In genomic region chr10:74151879-74152722, GRCh38 we compare ENCODE assay signal across 8 cellular contexts. TPM values are rescaled to one million over a fixed set of nuclear protein-coding genes. Genes with fewer than 3 reads are reported as not detected.
A peak's percentile ranks its signal among the peaks of the same experiment; 100 is the strongest.
DNase-seq lines count a peak whose midpoint lies in the region; ATAC-seq, FAIRE-seq and TF ChIP-seq lines count a peak whose summit lies in the region.

No MANE protein-coding gene starts in this region.

- no peak for FAIRE-seq in GM12878 (lab: Jason Lieb, UNC)

- CTCF ChIA-PET in GM12878 (lab: Yijun Ruan, JAX): interaction anchor here (0.9 to 6.4 kb wide), 9 partner anchors 14 to 1083 kb away, joined by 3 to 51 read pairs (median 16); partner anchors contain the start of gene COMTD1

- H3K27me3 ChIP-seq in right atrium auricular region (no peaks in the 10 kb centered on the region), GM12878 (replicated peaks in 1 of 2; ENCODE audit: control insufficient read depth in 2 of 2, insufficient read depth in 2 of 2, low read length in 1 of 2) (no peaks in the 10 kb centered on the region), lower lobe of right lung (ENCODE audit: low read depth) (no peaks in the 10 kb centered on the region), vagina (no peaks in the 10 kb centered on the region)

- in situ Hi-C loops in GM12878 (cut with MboI): no loop called here

- H3K27ac ChIP-seq in right atrium auricular region (peak overlapping the region; percentile 85 to 90), GM12878 (ENCODE audit: control insufficient read depth, insufficient read depth) (peak overlapping the region; percentile 99), lower lobe of right lung (peak overlapping the region; percentile 93), vagina (peak overlapping the region; percentile 82)

- H2AFZ ChIP-seq in GM12878 (ENCODE audit: control insufficient read depth, low read depth, low read length): peak overlapping the region; percentile 93

- no peaks in the 10 kb centered on the region for H3K9me3 ChIP-seq in right atrium auricular region
- no peaks in the 10 kb centered on the region for H3K9me3 ChIP-seq in GM12878 (replicated peaks; ENCODE audit: control insufficient read depth, insufficient read depth, low read length)
- no peaks in the 10 kb centered on the region for H3K9me3 ChIP-seq in lower lobe of right lung
- H3K9me3 ChIP-seq in vagina: no peaks in the 10 kb centered on the region

- H3K4me3 ChIP-seq in right atrium auricular region (peak overlapping the region; percentile 71 to 84), GM12878 (peak overlapping the region; percentile 97), lower lobe of right lung (peak overlapping the region; percentile 86), vagina (peak overlapping the region; percentile 68 to 88)

- peaks cover 0 to 43% of the 10 kb centered on the region in 2 donors for H3K4me1 ChIP-seq in right atrium auricular region
- peaks cover 18% of the 10 kb centered on the region for H3K4me1 ChIP-seq in GM12878 (ENCODE audit: control insufficient read depth, insufficient read depth, low read length)
- H3K4me1 ChIP-seq in lower lobe of right lung: peaks cover 48% of the 10 kb centered on the region
- peaks cover 48% of the 10 kb centered on the region for H3K4me1 ChIP-seq in vagina

- BruUV-seq in GM12878 (replicated peaks; lab: Mats Ljungman, UMichigan): no TSS peak

- RAD21 ChIA-PET in GM12878 (lab: Charles Lee; ENCODE audit: unreplicated experiment): interaction anchor here (1.0 to 6.4 kb wide), 8 partner anchors 14 to 92 kb away, joined by 3 to 58 read pairs (median 6); no protein-coding TSS in a partner anchor

- 12% methylated on average over 5 of the region's 5 CpGs for WGBS in GM12878 (ENCODE audit: insufficient coverage, insufficient replicate concordance, low lambda C conversion rate, missing lambda C conversion rate)

- no peak for TF ChIP-seq EP300 in GM12878 (IDR thresholded peaks at IDR 0.05; ENCODE audit: borderline replicate concordance in 1 of 2, control insufficient read depth in 1 of 2, low read depth in 2 of 2, low read length in 2 of 2)

- SMC1A ChIA-PET in GM12878 (lab: Charles Lee; ENCODE audit: uncharacterized antibody, unreplicated experiment): interaction anchor here (1.1 to 6.6 kb wide), 9 partner anchors 15 to 83 kb away, joined by 3 to 78 read pairs (median 9); no protein-coding TSS in a partner anchor

- peak overlapping the region; percentile 84 for H3K4me2 ChIP-seq in GM12878 (ENCODE audit: control insufficient read depth, insufficient read depth)

- DNase-seq in right atrium auricular region (ENCODE audit: low spot score): no peak
- no peak for DNase-seq in Right ventricle myocardium inferior (ENCODE audit: missing footprints)
- no peak for DNase-seq in GM12878 (ENCODE audit: low read depth, low spot score)
- no peak for DNase-seq in lower lobe of right lung
- DNase-seq in vagina (ENCODE audit: extremely low spot score in 2 of 2): no peak
- no peak for DNase-seq in COLO668 (lab: John Stamatoyannopoulos, UW; ENCODE audit: unreplicated experiment)
- no peak for DNase-seq in NCI-H510A treated with DMSO at 0.1 percent for 48 hours (lab: John Stamatoyannopoulos, UW)
- no peak for DNase-seq in activated T-cell treated with anti-CD3 and anti-CD28 coated beads for 4 hours

- H3K79me2 ChIP-seq in GM12878 (ENCODE audit: control insufficient read depth, insufficient read depth, low read length): peaks cover 86% of the 10 kb centered on the region

- TF ChIP-seq RAD21 in GM12878 (IDR thresholded peaks at IDR 0.05; ENCODE audit: insufficient read depth, low read depth, low read length): no peak

- peak overlapping the region; percentile 96 for H3K9ac ChIP-seq in GM12878 (ENCODE audit: control insufficient read depth, insufficient read depth, low read length)

- no peak for ATAC-seq in Right ventricle myocardium inferior
- no peak; the same call in 2 of the 3 replicates for ATAC-seq in GM12878
- no peak for ATAC-seq in lower lobe of right lung

- TF ChIP-seq CTCF in right atrium auricular region (IDR thresholded peaks at IDR 0.05): no peak
- no peak for TF ChIP-seq CTCF in GM12878 (IDR thresholded peaks at IDR 0.05 in 2 of 3, conservative IDR thresholded peaks at IDR 0.05 in 1 of 3; ENCODE audit: control insufficient read depth in 2 of 3, extremely low read depth in 1 of 3, insufficient read depth in 1 of 3, low read depth in 3 of 3, low read length in 3 of 3)
- TF ChIP-seq CTCF in lower lobe of right lung (IDR thresholded peaks at IDR 0.05): no peak
- TF ChIP-seq CTCF in vagina (IDR thresholded peaks at IDR 0.05): no peak

- no peaks in the 10 kb centered on the region for H4K20me1 ChIP-seq in GM12878 (ENCODE audit: control insufficient read depth, insufficient read depth)

- TF ChIP-seq POLR2A in GM12878 (IDR thresholded peaks at IDR 0.05; ENCODE audit: low read depth, low read length): no peak
- no peak for TF ChIP-seq POLR2A in vagina (IDR thresholded peaks at IDR 0.05)

- H3K36me3 ChIP-seq in right atrium auricular region (no peaks in the 10 kb centered on the region), GM12878 (ENCODE audit: control insufficient read depth in 2 of 2, insufficient read depth in 2 of 2, low read length in 1 of 2) (no peaks in the 10 kb centered on the region), lower lobe of right lung (peaks cover 8% of the 10 kb centered on the region), vagina (no peaks in the 10 kb centered on the region)

- POLR2A ChIA-PET in GM12878 (lab: Charles Lee): interaction anchor here (0.5 to 2.3 kb wide), 11 partner anchors 11 to 83 kb away, joined by 3 to 12 read pairs (median 7); no protein-coding TSS in a partner anchor

- intact Hi-C loops in Right ventricle myocardium inferior (cut with DNase I) (loop anchor here (2.0 to 10.0 kb wide), 3 partner anchors 25 to 1083 kb away; partner anchors contain the start of gene COMTD1), GM12878 (cut with micrococcal nuclease; ENCODE audit: unreplicated experiment) (loop anchor here (10.0 kb wide), 1 partner anchor 673 kb away; the partner anchor contains the start of gene KAT6B), lower lobe of right lung (cut with DNase I) (no loop called here), vagina (cut with DNase I) (no loop called here)

TF ChIP-seq in GM12878, 131 proteins besides CTCF, POLR2A, EP300 and RAD21 (continues in another document):
- TF ChIP-seq MYC (IDR thresholded peaks at IDR 0.05; ENCODE audit: insufficient read depth, insufficient read length, insufficient replicate concordance, low read length, severe bottlenecking) (no peak), HCFC1 (IDR thresholded peaks at IDR 0.05; ENCODE audit: low read length) (no peak), SRF (IDR thresholded peaks at IDR 0.05; ENCODE audit: low read depth in 2 of 2, low read length in 2 of 2) (0 out of 4 replicates have a peak, but pooled peaks of 1 of the 2 experiments have one; percentile 48), CHD1 (IDR thresholded peaks at IDR 0.05; ENCODE audit: low read depth, low read length) (no peak), POU2F2 (IDR thresholded peaks at IDR 0.05; ENCODE audit: borderline replicate concordance, low read depth, low read length) (no peak), GABPA (IDR thresholded peaks at IDR 0.05; ENCODE audit: low read depth) (no peak), CBX3 (IDR thresholded peaks at IDR 0.05; ENCODE audit: borderline replicate concordance, low read depth) (no peak), SIN3A (IDR thresholded peaks at IDR 0.05; ENCODE audit: low read depth, low read length) (no peak), MXI1 (IDR thresholded peaks at IDR 0.05; ENCODE audit: low read depth, low read length) (peak; percentile 33; the same call in 1 of the 2 replicates), LARP7 (IDR thresholded peaks at IDR 0.05) (no peak)

RNA-seq across cellular contexts. Expression of gene ADK, which starts 1.1 kb away (rescaled TPM):
- total RNA-seq in right atrium auricular region: 10 to 100 TPM; 23.7 to 31.6 TPM
- 41.4 TPM for total RNA-seq in Right ventricle myocardium inferior
- total RNA-seq in GM12878 (2013; cell fraction: nucleolus; rRNA removed): 99.1 and 113 TPM in 2 replicates
- total RNA-seq in GM12878 (2014; rRNA removed): 65.5 and 79.2 TPM in 2 replicates
- total RNA-seq in GM12878 (2014; rRNA removed; fragmentation: Illumina TruSeq; extraction: Trizol): 77.2 and 77.5 TPM in 2 replicates
- 71.9 and 73.6 TPM in 2 replicates for total RNA-seq in GM12878 (2021)
- polyA plus RNA-seq in GM12878 (2011; ENCODE audit: low read depth): 28.6 TPM
- 42.0 and 60.5 TPM in 2 replicates for polyA plus RNA-seq in GM12878 (2011; rRNA removed)
- polyA plus RNA-seq in GM12878 (2011; cell fraction: cytosol; rRNA removed): 18.0 and 19.4 TPM in 2 replicates
- polyA plus RNA-seq in GM12878 (2011; cell fraction: nucleus; rRNA removed): 16.0 and 16.3 TPM in 2 replicates
- 31.2 and 42.7 TPM in 2 replicates for polyA plus RNA-seq in GM12878 (2012)
- 85.8 and 106 TPM in 2 replicates for polyA plus RNA-seq in GM12878 (2014; fragmentation: Illumina TruSeq; extraction: Trizol)
- polyA plus RNA-seq in GM12878 (2014; fragmentation: Nextera tagmentation; extraction: Ambion mirVana): 100 to 1,000 TPM; 107 to 117 TPM
- 50.3 and 67.4 TPM in 2 replicates for polyA plus RNA-seq in GM12878 (2014; rRNA removed)
- 100 to 1,000 TPM; 148 to 151 TPM for polyA plus RNA-seq in GM12878 (2016; fragmentation: Nextera tagmentation; extraction: Ambion mirVana)
- polyA minus RNA-seq in GM12878 (2011; rRNA and poly(A)+ RNA removed): 16.9 and 23.5 TPM in 2 replicates
- polyA minus RNA-seq in GM12878 (2011; cell fraction: cytosol; rRNA and poly(A)+ RNA removed): 6.1 and 8.9 TPM in 2 replicates
- 25.1 and 39.7 TPM in 2 replicates for polyA minus RNA-seq in GM12878 (2011; cell fraction: nucleus; rRNA and poly(A)+ RNA removed)
- 40.2 TPM for total RNA-seq in lower lobe of right lung
- total RNA-seq in vagina: 46.2 TPM

RNA-seq across cellular contexts. Expression of gene AP3M1, which starts 1.5 kb away (rescaled TPM):
- total RNA-seq in right atrium auricular region (10 to 100 TPM; 20.2 to 27.6 TPM), Right ventricle myocardium inferior (28.0 TPM), GM12878 (2014; rRNA removed) (46.8 and 52.3 TPM in 2 replicates), GM12878 (2014; rRNA removed; fragmentation: Illumina TruSeq; extraction: Trizol) (44.6 TPM in 2 replicates), GM12878 (2021) (46.7 and 48.6 TPM in 2 replicates), lower lobe of right lung (33.7 TPM), vagina (19.6 TPM)
- 54.6 and 57.6 TPM in 2 replicates for total RNA-seq in GM12878 (2013; cell fraction: nucleolus; rRNA removed)
- 23.9 TPM for polyA plus RNA-seq in GM12878 (2011; ENCODE audit: low read depth)
- polyA plus RNA-seq in GM12878 (2011; rRNA removed) (83.4 and 108 TPM in 2 replicates), GM12878 (2014; fragmentation: Illumina TruSeq; extraction: Trizol) (70.9 and 96.8 TPM in 2 replicates), GM12878 (2014; fragmentation: Nextera tagmentation; extraction: Ambion mirVana) (10 to 100 TPM; 22.1 to 29.6 TPM), GM12878 (2014; rRNA removed) (46.6 and 47.4 TPM in 2 replicates), GM12878 (2016; fragmentation: Nextera tagmentation; extraction: Ambion mirVana) (10 to 100 TPM; 72.4 to 72.9 TPM)
- 35.1 and 42.3 TPM in 2 replicates for polyA plus RNA-seq in GM12878 (2011; cell fraction: cytosol; rRNA removed)
- 32.4 and 36.4 TPM in 2 replicates for polyA plus RNA-seq in GM12878 (2011; cell fraction: nucleus; rRNA removed)
- polyA plus RNA-seq in GM12878 (2012): 25.1 and 33.0 TPM in 2 replicates
- 51.2 and 72.1 TPM in 2 replicates for polyA minus RNA-seq in GM12878 (2011; rRNA and poly(A)+ RNA removed)
- 16.6 and 25.1 TPM in 2 replicates for polyA minus RNA-seq in GM12878 (2011; cell fraction: cytosol; rRNA and poly(A)+ RNA removed)
- 23.9 and 32.9 TPM in 2 replicates for polyA minus RNA-seq in GM12878 (2011; cell fraction: nucleus; rRNA and poly(A)+ RNA removed)

Comparison
In these comparisons a context has a peak if more than half of its experiments do, and no peak if none do; other contexts are left out.
1. intact Hi-C loops: an anchor here in Right ventricle myocardium inferior (2.0 to 10.0 kb wide) and GM12878 (10.0 kb wide); none called in lower lobe of right lung and vagina.